Comparison of ENCODE assay signal across 8 cellular contexts in genomic region chr2:201235865-201236811, GRCh38. TPM values are rescaled to one million over a fixed set of nuclear protein-coding genes. Genes with fewer than 3 reads are reported as not detected.
A peak's percentile ranks its signal among the peaks of the same experiment; 100 is the strongest.
DNase-seq lines count a peak whose midpoint lies in the region; ATAC-seq and TF ChIP-seq lines count a peak whose summit lies in the region.

No MANE protein-coding gene starts in this region.

- H3K18ac ChIP-seq in neuronal stem cell (ENCODE audit: low read length): no peak overlapping the region

- H3K14ac ChIP-seq in neuronal stem cell (ENCODE audit: low read length): no peak overlapping the region

- TF ChIP-seq CTCF in BE2C (IDR thresholded peaks at IDR 0.05; ENCODE audit: low read depth, low read length) (peak; percentile 77), GM23338 (conservative IDR thresholded peaks at IDR 0.05; ENCODE audit: low read depth in 2 of 2) (peak; percentile 73 to 74)

- no peak overlapping the region for H3K23ac ChIP-seq in neuronal stem cell (ENCODE audit: low read depth, low read length, poor library complexity)

- H3K27me3 Mint-ChIP-seq in GM23338 (ENCODE audit: insufficient read depth, low read depth, poor library complexity): peaks cover 4% of the 10 kb centered on the region

- H3K9me3 ChIP-seq in BE2C (no peaks in the 10 kb centered on the region), neuronal stem cell (replicated peaks in 1 of 2; ENCODE audit: control insufficient read depth in 2 of 2, insufficient read depth in 1 of 2, low read depth in 1 of 2, low read length in 2 of 2) (peaks cover 2 to 3% of the 10 kb centered on the region in 2 donors)

- H3K4me1 ChIP-seq in BE2C (peaks cover 7% of the 10 kb centered on the region), GM23338 (ENCODE audit: insufficient read depth) (no peaks in the 10 kb centered on the region), neuronal stem cell (ENCODE audit: control insufficient read depth in 2 of 2, insufficient read depth in 1 of 2, low read depth in 1 of 2, low read length in 2 of 2) (no peaks in the 10 kb centered on the region)

- H2BK120ac ChIP-seq in neuronal stem cell (ENCODE audit: low read depth, low read length): no peak overlapping the region

- no peak overlapping the region for H2BK15ac ChIP-seq in neuronal stem cell (ENCODE audit: low read length)

- no peak overlapping the region for H3K9ac ChIP-seq in neuronal stem cell (ENCODE audit: low read depth, low read length, poor library complexity)

- no peaks in the 10 kb centered on the region for H3F3A ChIP-seq in GM23338 (replicated peaks; ENCODE audit: low read depth)

- no peaks in the 10 kb centered on the region for H3K9me2 ChIP-seq in GM23338 (ENCODE audit: insufficient read depth)

- H3K27ac ChIP-seq in GM23338 (ENCODE audit: low read depth) (no peak overlapping the region), neuronal stem cell (replicated peaks; ENCODE audit: low read length) (no peak overlapping the region)

- peaks cover 12% of the 10 kb centered on the region for H3K4me1 Mint-ChIP-seq in GM23338

- no peak overlapping the region for H3K4ac ChIP-seq in neuronal stem cell (ENCODE audit: low read length)

- H2AFZ ChIP-seq in GM23338 (no peak overlapping the region), neuronal stem cell (ENCODE audit: low read length) (peak overlapping the region; percentile 88)

- no peak overlapping the region for H4K91ac ChIP-seq in neuronal stem cell (ENCODE audit: low read depth, low read length, poor library complexity)

- H3K9me3 Mint-ChIP-seq in GM23338: peaks cover 9% of the 10 kb centered on the region; the same call in 2 of the 3 replicates

- H4K8ac ChIP-seq in neuronal stem cell (ENCODE audit: low read depth, low read length): no peak overlapping the region

- no peak overlapping the region for H2BK5ac ChIP-seq in neuronal stem cell (ENCODE audit: low read length)

- no peak overlapping the region for H3K4me3 Mint-ChIP-seq in GM23338

- ATAC-seq in GM23338: peak; percentile 37
- ATAC-seq in GM19452 (IDR thresholded peaks at IDR 0.05; ENCODE audit: unreplicated experiment): no peak

- no peaks in the 10 kb centered on the region for H3K27me3 ChIP-seq in BE2C
- no peaks in the 10 kb centered on the region for H3K27me3 ChIP-seq in GM23338 (ENCODE audit: insufficient read depth)
- H3K27me3 ChIP-seq in neuronal stem cell (ENCODE audit: control insufficient read depth in 3 of 3, insufficient read depth in 3 of 3, low read depth in 1 of 3, low read length in 3 of 3): no peaks in the 10 kb centered on the region

- no peak overlapping the region for H3K27ac Mint-ChIP-seq in GM23338

- no peak overlapping the region for H2BK12ac ChIP-seq in neuronal stem cell (ENCODE audit: low read length)

- peaks cover 13% of the 10 kb centered on the region; the same call in 1 of the 3 replicates for H3K36me3 Mint-ChIP-seq in GM23338 (ENCODE audit: low read depth)

- H3K36me3 ChIP-seq in BE2C (no peaks in the 10 kb centered on the region), GM23338 (ENCODE audit: insufficient read depth) (no peaks in the 10 kb centered on the region), neuronal stem cell (replicated peaks in 1 of 2; ENCODE audit: control insufficient read depth in 2 of 2, insufficient read depth in 2 of 2, low read length in 2 of 2) (no peaks in the 10 kb centered on the region)

- no peak overlapping the region for H3K4me3 ChIP-seq in BE2C (ENCODE audit: low read depth, low read length)
- H3K4me3 ChIP-seq in GM23338: no peak overlapping the region
- H3K4me3 ChIP-seq in neuronal stem cell (ENCODE audit: low read length in 2 of 2): no peak overlapping the region

- no peaks in the 10 kb centered on the region for H3K79me2 ChIP-seq in GM23338 (replicated peaks; ENCODE audit: insufficient read depth)

- no CpG with 5 or more reads among the region's 14 CpGs for WGBS in neuronal stem cell (ENCODE audit: extremely low coverage in 2 of 2, insufficient read length in 2 of 2, insufficient replicate concordance in 1 of 2), 2 donors

- H2AK5ac ChIP-seq in neuronal stem cell (ENCODE audit: low read depth, low read length): no peak overlapping the region

- no peaks in the 10 kb centered on the region for H3K79me1 ChIP-seq in neuronal stem cell (ENCODE audit: low read depth, low read length)

- H4K20me1 ChIP-seq in GM23338 (replicated peaks; ENCODE audit: insufficient read depth): no peaks in the 10 kb centered on the region

- DNase-seq in BE2C (peak; percentile 58), GM23338 (ENCODE audit: low spot score) (peak; percentile 86), NOMO-1 (lab: John Stamatoyannopoulos, UW; ENCODE audit: unreplicated experiment in 2 of 2) (peak; percentile 60 to 67), fibroblast of peridontal ligament (ENCODE audit: extremely low read depth) (peak; percentile 97), neuronal stem cell (ENCODE audit: low spot score) (peak; percentile 43), D341Med (ENCODE audit: low spot score) (no peak)
- peak; percentile 58 for DNase-seq in activated T-cell treated with anti-CD3 and anti-CD28 coated beads, Interleukin-2, amount 50 U/mL, for 1 hour

- H3K4me2 ChIP-seq in GM23338 (no peak overlapping the region), neuronal stem cell (ENCODE audit: insufficient read depth, low read length, poor library complexity, severe bottlenecking) (no peak overlapping the region)

TF ChIP-seq in GM23338, 12 proteins besides CTCF, POLR2A, EP300 and RAD21 (continues in another document):
- TF ChIP-seq, protein P1, sequence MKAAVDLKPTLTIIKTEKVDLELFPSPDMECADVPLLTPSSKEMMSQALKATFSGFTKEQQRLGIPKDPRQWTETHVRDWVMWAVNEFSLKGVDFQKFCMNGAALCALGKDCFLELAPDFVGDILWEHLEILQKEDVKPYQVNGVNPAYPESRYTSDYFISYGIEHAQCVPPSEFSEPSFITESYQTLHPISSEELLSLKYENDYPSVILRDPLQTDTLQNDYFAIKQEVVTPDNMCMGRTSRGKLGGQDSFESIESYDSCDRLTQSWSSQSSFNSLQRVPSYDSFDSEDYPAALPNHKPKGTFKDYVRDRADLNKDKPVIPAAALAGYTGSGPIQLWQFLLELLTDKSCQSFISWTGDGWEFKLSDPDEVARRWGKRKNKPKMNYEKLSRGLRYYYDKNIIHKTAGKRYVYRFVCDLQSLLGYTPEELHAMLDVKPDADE (IDR thresholded peaks at IDR 0.05): no peak
- no peak for TF ChIP-seq NANOG (IDR thresholded peaks at IDR 0.05; ENCODE audit: borderline replicate concordance)

RNA-seq across cellular contexts. Expression of gene CASP8, which starts 24.2 kb away (rescaled TPM):
- polyA plus RNA-seq in BE2C (2012; ENCODE audit: insufficient read depth, insufficient read length, low read depth): 2.8 TPM
- total RNA-seq in GM23338 (2014; rRNA removed; shearing (Covaris generic)): 3.6 and 6.8 TPM in 2 replicates
- 2.3 TPM in 2 replicates for polyA plus RNA-seq in GM23338 (2016; fragmentation: Nextera tagmentation; extraction: Ambion mirVana)
- polyA plus RNA-seq in neuronal stem cell (2013, experiment 1 of 2): 0.20 TPM
- 0.12 TPM for polyA plus RNA-seq in neuronal stem cell (2013, experiment 2 of 2)

RNA-seq across cellular contexts. Expression of gene CASP10, which starts 53.2 kb away (rescaled TPM):
- 0.08 TPM for polyA plus RNA-seq in BE2C (2012; ENCODE audit: insufficient read depth, insufficient read length, low read depth)
- 2.9 and 3.5 TPM in 2 replicates for total RNA-seq in GM23338 (2014; rRNA removed; shearing (Covaris generic))
- 1.9 and 2.4 TPM in 2 replicates for polyA plus RNA-seq in GM23338 (2016; fragmentation: Nextera tagmentation; extraction: Ambion mirVana)
- 0.10 TPM for polyA plus RNA-seq in neuronal stem cell (2013, experiment 1 of 2)
- 0.17 TPM for polyA plus RNA-seq in neuronal stem cell (2013, experiment 2 of 2)
